In genomic region chr4:108156391-108156790, GRCh38 we compare ENCODE assay signal across 1 cellular context.
TF ChIP-seq lines count a peak whose summit lies in the region.

No MANE protein-coding gene starts in this region.

TF ChIP-seq in GM23338, 12 proteins besides CTCF, POLR2A, EP300 and RAD21:
- TF ChIP-seq REST (IDR thresholded peaks at IDR 0.05; ENCODE audit: unreplicated experiment) (no peak), POLR2AphosphoS5 (IDR thresholded peaks at IDR 0.05; ENCODE audit: low read depth) (no peak), ZNF331 (CRISPR knock-in tag; IDR thresholded peaks at IDR 0.05; ENCODE audit: low read depth) (no peak), ZNF462 (CRISPR knock-in tag; IDR thresholded peaks at IDR 0.05) (no peak), CREB1 (CRISPR knock-in tag; IDR thresholded peaks at IDR 0.05; ENCODE audit: low read depth) (no peak), STAT1 (IDR thresholded peaks at IDR 0.05; ENCODE audit: unreplicated experiment) (no peak), NANOG (IDR thresholded peaks at IDR 0.05; ENCODE audit: borderline replicate concordance) (no peak), ETS1 (IDR thresholded peaks at IDR 0.05) (no peak), EZH2phosphoT487 (IDR thresholded peaks at IDR 0.05; ENCODE audit: unreplicated experiment) (no peak), ZNF114 (CRISPR knock-in tag; IDR thresholded peaks at IDR 0.05) (no peak), EZH2 (IDR thresholded peaks at IDR 0.05; ENCODE audit: low read depth, unreplicated experiment) (no peak), JUNB (IDR thresholded peaks at IDR 0.05; ENCODE audit: unreplicated experiment) (no peak)
